8 cellular contexts compared by ENCODE assay signal in the genomic region with DNA sequence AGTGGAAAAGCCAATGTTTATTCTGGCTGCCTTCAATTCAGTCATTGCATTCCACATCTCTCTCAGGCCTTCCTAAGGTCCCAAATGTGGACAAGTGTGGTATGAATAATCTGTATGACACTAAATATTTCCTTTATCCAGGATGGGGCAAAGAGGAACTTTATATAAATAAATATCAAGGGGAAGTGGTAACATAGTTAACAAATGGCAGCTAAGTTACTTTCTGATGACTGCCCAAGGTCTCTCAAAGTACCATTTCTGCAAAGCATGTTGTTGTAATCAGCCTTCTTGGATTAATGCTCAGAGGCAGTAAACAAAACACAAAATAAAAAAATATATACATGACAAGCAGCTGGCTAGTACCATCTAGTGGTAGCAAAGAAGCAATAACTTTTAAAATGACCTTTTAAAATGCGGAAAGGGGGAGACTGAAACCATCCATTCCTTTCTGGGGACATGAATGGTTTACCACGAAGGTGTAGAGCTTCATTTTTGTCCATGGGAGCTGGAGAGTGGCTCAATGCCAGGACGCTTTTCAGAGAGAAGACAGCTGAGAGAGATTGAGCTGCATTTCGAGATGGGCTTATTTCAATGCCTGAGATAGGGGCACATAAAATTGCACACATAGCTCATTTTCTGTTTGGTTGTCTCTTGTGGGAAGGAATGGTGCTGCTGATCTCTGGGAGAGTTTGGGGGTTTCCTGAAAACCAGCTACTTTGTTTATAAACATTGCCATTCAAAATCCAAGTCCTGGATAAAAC.
DNase-seq lines count a peak whose midpoint lies in the region; ATAC-seq, FAIRE-seq and TF ChIP-seq lines count a peak whose summit lies in the region.

No MANE protein-coding gene starts in this region.

- H3K27ac ChIP-seq in left lung: no peak overlapping the region

- intact Hi-C loops in left lung (cut with DNase I): no loop called here

- FAIRE-seq in GM19239 (lab: Jason Lieb, UNC): no peak

- no peaks in the 10 kb centered on the region for H3K27me3 ChIP-seq in left lung

- ATAC-seq in left lung: peak; percentile 81
- no peak for ATAC-seq in GM19324 (IDR thresholded peaks at IDR 0.05; ENCODE audit: low FRiP score, unreplicated experiment)
- ATAC-seq in HG03460 (IDR thresholded peaks at IDR 0.05; ENCODE audit: unreplicated experiment): no peak

- DNase-seq in GM03348 (ENCODE audit: low spot score) (peak; percentile 39), astrocyte of the cerebellum (ENCODE audit: low read depth) (peak; percentile 5), left lung (no peak), GM19239 (ENCODE audit: insufficient read length, low spot score) (no peak), NCI-H524 treated with DMSO at 0.1 percent for 48 hours (lab: John Stamatoyannopoulos, UW) (no peak)

- peaks cover 0 to 3% of the 10 kb centered on the region in 2 donors for H3K9me3 ChIP-seq in left lung

- TF ChIP-seq CTCF in LNCAP (IDR thresholded peaks at IDR 0.05) (peak; percentile 58), astrocyte of the cerebellum (IDR thresholded peaks at IDR 0.05; ENCODE audit: low read depth, low read length, missing control alignments) (peak; percentile 53), left lung (IDR thresholded peaks at IDR 0.05) (peak in 1 of 2 donors; percentile 44)

- H3K4me3 ChIP-seq in astrocyte of the cerebellum (ENCODE audit: low read depth, low read length) (no peak overlapping the region), left lung (no peak overlapping the region)

- no peaks in the 10 kb centered on the region for H3K4me1 ChIP-seq in left lung

- in situ Hi-C loops in astrocyte of the cerebellum (cut with HindIII; ENCODE audit: low sequenced_read_pairs): no loop called here

- H3K36me3 ChIP-seq in left lung: no peaks in the 10 kb centered on the region

Comparison
In these comparisons a context has a peak if more than half of its experiments do, and no peak if none do; other contexts are left out.
1. DNase-seq: peak in GM03348 (single experiment) and astrocyte of the cerebellum (single experiment); none in left lung (0 of 2), GM19239 (single experiment) and NCI-H524 treated with DMSO at 0.1 percent for 48 hours (single experiment).